35 cellular contexts compared by ENCODE assay signal in the genomic region with DNA sequence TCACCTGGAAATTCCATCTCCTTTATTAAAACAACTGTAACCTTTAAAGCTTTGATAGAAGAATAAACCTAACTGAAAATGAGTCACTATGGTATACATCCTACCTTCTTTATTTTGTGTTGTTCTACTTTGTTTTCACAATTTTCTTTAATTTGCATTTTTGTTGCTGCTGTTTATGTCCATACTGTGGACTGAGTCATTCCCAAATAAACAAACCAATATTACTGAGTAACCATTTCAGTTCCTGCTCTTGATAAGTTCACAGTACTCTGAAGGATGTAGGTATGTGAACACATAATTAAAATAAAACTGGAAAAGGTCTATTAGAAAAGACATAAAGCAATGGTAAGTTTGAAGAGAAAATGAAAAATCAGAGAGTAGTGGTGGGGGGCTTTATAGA.
"Had no signal": no experiment of that assay in that cellular context is flagged by ENCODE, and none has a peak within 500 bp of the region (broad histone marks: within the 10 kb centered on the region; RNA-seq: fewer than 3 reads in every experiment).

No MANE protein-coding gene starts in this region.

- H3K9me3 Mint-ChIP-seq: activated B cell treated with CpG ODN at 0.5 μM for 24 hours; activated CD4-positive, alpha-beta memory T cell treated with anti-CD3 and anti-CD28 coated beads for 36 hours; activated CD4-positive, alpha-beta T cell treated with anti-CD3 and anti-CD28 coated beads, Interleukin-2, amount 10 ng/mL, durations not matched to agents 24 days and 14 days; activated CD8-positive, alpha-beta T cell treated with anti-CD3 and anti-CD28 coated beads for 36 hours; activated naive CD4-positive, alpha-beta T cell treated with anti-CD3 and anti-CD28 coated beads for 36 hours; activated naive CD8-positive, alpha-beta T cell treated with anti-CD3 and anti-CD28 coated beads for 36 hours; activated T-cell treated with anti-CD3 and anti-CD28 coated beads, Interleukin-2, amount 50 U/mL, for 4 hours; activated T-helper 1 cell treated with anti-CD3 and anti-CD28 coated beads, Interleukin-12 subunit alpha, Interleukin-12 subunit beta, Interleukin-2, Interleukin-4 antibody, amounts not matched to agents 30 ng/mL and 10 ng/mL and 1 ng/mL, durations not matched to agents 14 hours and 24 hours and 36 hours; activated T-helper 17 cell treated with anti-CD3 and anti-CD28 coated beads, Interleukin-2, amount 50 U/mL, for 72 hours; T-helper 1 cell treated with Interleukin-12 subunit alpha and Interleukin-12 subunit beta and Interleukin-4 antibody, amounts not matched to agents 30 μg/mL and 1 μg/mL, for 36 hours; T-helper 2 cell treated with Interferon-gamma antibody and Interleukin-4, amounts not matched to agents 5 μg/mL and 100 μg/mL, for 36 hours had no signal

- H3K4me1 ChIP-seq: adrenal gland, body of pancreas, breast epithelium had no signal

- H3K27me3 Mint-ChIP-seq: activated B cell treated with CpG ODN at 0.5 μM for 24 hours; activated CD4-positive, alpha-beta memory T cell treated with anti-CD3 and anti-CD28 coated beads for 36 hours; activated CD4-positive, alpha-beta T cell treated with anti-CD3 and anti-CD28 coated beads, Interleukin-2, amount 10 ng/mL, durations not matched to agents 24 days and 14 days; activated CD8-positive, alpha-beta T cell treated with anti-CD3 and anti-CD28 coated beads for 36 hours; activated naive CD8-positive, alpha-beta T cell treated with anti-CD3 and anti-CD28 coated beads for 36 hours; activated T-helper 17 cell treated with anti-CD3 and anti-CD28 coated beads, Interleukin-2, amount 50 U/mL, for 72 hours had no signal

- H3K4me1 Mint-ChIP-seq: activated B cell treated with CpG ODN at 0.5 μM for 24 hours; activated CD4-positive, alpha-beta T cell treated with anti-CD3 and anti-CD28 coated beads, Interleukin-2, amount 10 ng/mL, durations not matched to agents 24 days and 14 days; activated naive CD8-positive, alpha-beta T cell treated with anti-CD3 and anti-CD28 coated beads for 36 hours; activated T-helper 17 cell treated with anti-CD3 and anti-CD28 coated beads, Interleukin-2, amount 50 U/mL, for 72 hours had no signal

- H3K27ac ChIP-seq: adrenal gland, body of pancreas, brain microvascular endothelial cell, breast epithelium, VCaP had no signal

- H3K27ac Mint-ChIP-seq: activated B cell treated with CpG ODN at 0.5 μM for 24 hours; activated CD4-positive, alpha-beta memory T cell treated with anti-CD3 and anti-CD28 coated beads for 36 hours; activated CD4-positive, alpha-beta T cell treated with anti-CD3 and anti-CD28 coated beads, Interleukin-2, amount 10 ng/mL, durations not matched to agents 24 days and 14 days; activated CD8-positive, alpha-beta T cell treated with anti-CD3 and anti-CD28 coated beads for 36 hours; activated naive CD4-positive, alpha-beta T cell treated with anti-CD3 and anti-CD28 coated beads for 36 hours; activated naive CD4-positive, alpha-beta T cell treated with anti-CD3 and anti-CD28 coated beads, Interleukin-2, amount 50 U/mL, for 72 hours; activated naive CD8-positive, alpha-beta T cell treated with anti-CD3 and anti-CD28 coated beads for 36 hours; activated T-cell treated with anti-CD3 and anti-CD28 coated beads, Interleukin-2, amount 50 U/mL, for 72 hours; activated T-helper 1 cell treated with anti-CD3 and anti-CD28 coated beads, Interleukin-12 subunit alpha, Interleukin-12 subunit beta, Interleukin-2, Interleukin-4 antibody, amounts not matched to agents 30 ng/mL and 10 ng/mL and 1 ng/mL, durations not matched to agents 14 hours and 24 hours and 36 hours; activated T-helper 17 cell treated with anti-CD3 and anti-CD28 coated beads, Interleukin-2, amount 50 U/mL, for 72 hours; T-helper 1 cell treated with Interleukin-12 subunit alpha and Interleukin-12 subunit beta and Interleukin-4 antibody, amounts not matched to agents 30 μg/mL and 1 μg/mL, for 36 hours; T-helper 2 cell treated with Interferon-gamma antibody and Interleukin-4, amounts not matched to agents 5 μg/mL and 100 μg/mL, for 36 hours had no signal

- H3K9me3 ChIP-seq: adrenal gland, body of pancreas, breast epithelium had no signal

- ATAC-seq: activated CD8-positive, alpha-beta T cell treated with anti-CD3 and anti-CD28 coated beads for 36 hours; activated naive CD4-positive, alpha-beta T cell treated with anti-CD3 and anti-CD28 coated beads, Interleukin-2, amount 50 U/mL, for 72 hours; activated T-cell treated with anti-CD3 and anti-CD28 coated beads, Interleukin-2, amount 50 U/mL, for 4 hours; activated T-cell treated with anti-CD3 and anti-CD28 coated beads, Interleukin-2, amount 50 U/mL, for 72 hours; activated T-helper 17 cell treated with anti-CD3 and anti-CD28 coated beads, Interleukin-2, amount 50 U/mL, for 72 hours; body of pancreas had no signal

- H3K27me3 ChIP-seq: adrenal gland, body of pancreas, brain microvascular endothelial cell, breast epithelium had no signal

- H3K36me3 ChIP-seq: adrenal gland, brain microvascular endothelial cell, breast epithelium had no signal

- H3K4me3 Mint-ChIP-seq: activated B cell treated with CpG ODN at 0.5 μM for 24 hours; activated CD4-positive, alpha-beta memory T cell treated with anti-CD3 and anti-CD28 coated beads for 36 hours; activated CD4-positive, alpha-beta T cell treated with anti-CD3 and anti-CD28 coated beads, Interleukin-2, amount 10 ng/mL, durations not matched to agents 24 days and 14 days; activated CD8-positive, alpha-beta T cell treated with anti-CD3 and anti-CD28 coated beads for 36 hours; activated naive CD4-positive, alpha-beta T cell treated with anti-CD3 and anti-CD28 coated beads for 36 hours; activated naive CD8-positive, alpha-beta T cell treated with anti-CD3 and anti-CD28 coated beads for 36 hours; activated T-cell treated with anti-CD3 and anti-CD28 coated beads, Interleukin-2, amount 50 U/mL, for 4 hours; activated T-cell treated with anti-CD3 and anti-CD28 coated beads, Interleukin-2, amount 50 U/mL, for 72 hours; activated T-helper 1 cell treated with anti-CD3 and anti-CD28 coated beads, Interleukin-12 subunit alpha, Interleukin-12 subunit beta, Interleukin-2, Interleukin-4 antibody, amounts not matched to agents 30 ng/mL and 10 ng/mL and 1 ng/mL, durations not matched to agents 14 hours and 24 hours and 36 hours; activated T-helper 17 cell treated with anti-CD3 and anti-CD28 coated beads, Interleukin-2, amount 50 U/mL, for 72 hours; T-helper 1 cell treated with Interleukin-12 subunit alpha and Interleukin-12 subunit beta and Interleukin-4 antibody, amounts not matched to agents 30 μg/mL and 1 μg/mL, for 36 hours; T-helper 2 cell treated with Interferon-gamma antibody and Interleukin-4, amounts not matched to agents 5 μg/mL and 100 μg/mL, for 36 hours had no signal

- DNase-seq: activated B cell treated with CpG ODN at 0.5 μM for 24 hours; activated CD4-positive, alpha-beta memory T cell treated with anti-CD3 and anti-CD28 coated beads for 36 hours; activated CD4-positive, alpha-beta T cell treated with anti-CD3 and anti-CD28 coated beads for 4 hours; activated CD4-positive, alpha-beta T cell treated with anti-CD3 and anti-CD28 coated beads, Interleukin-2, amount 10 ng/mL, durations not matched to agents 24 days and 14 days; activated CD4-positive, alpha-beta T cell treated with anti-CD3 and anti-CD28 coated beads, Interleukin-2, amount 50 U/mL, for 1 hour; activated CD4-positive, alpha-beta T cell treated with anti-CD3 and anti-CD28 coated beads, Interleukin-2, amount 50 U/mL, for 4 hours; activated CD4-positive, CD25-positive, alpha-beta regulatory T cell treated with anti-CD3 and anti-CD28 coated beads, Interleukin-2, amount 50 U/mL, for 72 hours; activated CD8-positive, alpha-beta memory T cell treated with anti-CD3 and anti-CD28 coated beads, Interleukin-2, amount 50 U/mL, for 4 hours; activated CD8-positive, alpha-beta T cell treated with anti-CD3 and anti-CD28 coated beads for 36 hours; activated effector memory CD4-positive, alpha-beta T cell treated with anti-CD3 and anti-CD28 coated beads, Interleukin-2, amount 50 U/mL, for 16 hours; activated gamma-delta T cell treated with Interleukin-2 at 50 U/mL for 16 hours; activated naive CD4-positive, alpha-beta T cell; activated naive CD4-positive, alpha-beta T cell treated with anti-CD3 and anti-CD28 coated beads for 36 hours; activated naive CD4-positive, alpha-beta T cell treated with anti-CD3 and anti-CD28 coated beads, Interleukin-2, amount 50 U/mL, for 16 hours; activated naive CD8-positive, alpha-beta T cell treated with anti-CD3 and anti-CD28 coated beads for 36 hours; activated T-cell treated with anti-CD3 and anti-CD28 coated beads for 4 hours; activated T-cell treated with anti-CD3 and anti-CD28 coated beads, Interleukin-2, amount 50 U/mL, for 1 hour; activated T-cell treated with anti-CD3 and anti-CD28 coated beads, Interleukin-2, amount 50 U/mL, for 4 hours; activated T-cell treated with anti-CD3 and anti-CD28 coated beads, Interleukin-2, amount 50 U/mL, for 72 hours; adrenal gland; amniotic stem cell; aorta; body of pancreas; brain microvascular endothelial cell; central memory CD4-positive, alpha-beta T cell; T-helper 1 cell; T-helper 2 cell; T-helper 9 cell had no signal

- H3K4me3 ChIP-seq: adrenal gland, body of pancreas, breast epithelium had no signal
